ENCODE assay signal across 8 cellular contexts in the genomic region with DNA sequence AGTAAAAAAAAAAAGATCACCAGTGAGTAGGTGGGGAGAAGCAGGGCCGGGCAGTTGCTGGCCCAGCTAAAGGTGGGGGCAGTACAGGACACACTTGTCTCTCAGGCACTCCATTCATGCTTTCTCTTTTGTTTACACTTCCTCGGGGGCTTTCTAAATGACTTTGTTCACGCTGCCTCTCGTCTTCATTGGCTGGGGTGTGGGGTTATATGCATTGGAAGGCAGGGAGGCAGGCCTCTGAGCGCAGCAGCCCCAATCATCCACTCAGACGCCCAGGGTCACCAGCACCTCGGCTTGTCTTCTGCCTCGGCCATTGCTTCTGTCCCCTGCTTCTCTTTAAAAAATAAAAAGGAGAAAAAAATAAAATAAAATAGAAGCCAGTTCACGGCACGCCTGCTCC. TPM values are rescaled to one million over a fixed set of nuclear protein-coding genes. Genes with fewer than 3 reads are reported as not detected.
DNase-seq lines count a peak whose midpoint lies in the region; ATAC-seq and TF ChIP-seq lines count a peak whose summit lies in the region.

No MANE protein-coding gene starts in this region.

- DNase-seq in GM03348 (ENCODE audit: low spot score) (peak; percentile 38), NCI-H1105 treated with DMSO at 0.1 percent for 48 hours (lab: John Stamatoyannopoulos, UW) (peak; percentile 50), hepatocyte (ENCODE audit: low spot score) (peak; percentile 27), GF-D8 (lab: John Stamatoyannopoulos, UW) (no peak)
- peak; percentile 49 for DNase-seq in activated naive CD4-positive, alpha-beta T cell treated with anti-CD3 and anti-CD28 coated beads, Interleukin-2, amount 10 ng/mL, durations not matched to agents 7 days and 5 days

- peak overlapping the region; percentile 98 for H3K27ac ChIP-seq in hepatocyte
- H3K27ac ChIP-seq in skeletal muscle tissue (ENCODE audit: low read depth, low read length): peak overlapping the region; percentile 95

- no peak for TF ChIP-seq CTCF in hepatocyte (IDR thresholded peaks at IDR 0.05; ENCODE audit: poor library complexity)

- H3K4me3 ChIP-seq in hepatocyte: peak overlapping the region; percentile 80
- peak overlapping the region; percentile 69 to 86 (median 82) for H3K4me3 ChIP-seq in skeletal muscle tissue (ENCODE audit: low read length in 3 of 3)

- H3K36me3 ChIP-seq in hepatocyte (replicated peaks; ENCODE audit: insufficient read depth, low read depth): no peaks in the 10 kb centered on the region
- H3K36me3 ChIP-seq in skeletal muscle tissue (ENCODE audit: control insufficient read depth in 3 of 3, insufficient read depth in 3 of 3, low read length in 3 of 3): no peaks in the 10 kb centered on the region

- H3K79me2 ChIP-seq in hepatocyte: peaks cover 34% of the 10 kb centered on the region

- 4% methylated on average over 10 of the region's 10 CpGs for WGBS in hepatocyte (ENCODE audit: low lambda C conversion rate, missing lambda C conversion rate)

- H3K4me2 ChIP-seq in hepatocyte: peak overlapping the region; percentile 91

- H3K4me1 ChIP-seq in hepatocyte (ENCODE audit: insufficient read depth) (peaks cover 21% of the 10 kb centered on the region), skeletal muscle tissue (ENCODE audit: control insufficient read depth in 3 of 3, insufficient read depth in 3 of 3, low read length in 3 of 3) (peaks cover 44 to 49% (median 47%) of the 10 kb centered on the region in 3 donors)

- no peaks in the 10 kb centered on the region for H3K36me3 Mint-ChIP-seq in activated naive CD4-positive, alpha-beta T cell treated with anti-CD3 and anti-CD28 coated beads, Interleukin-2, amount 10 ng/mL, durations not matched to agents 7 days and 5 days

- H4K20me1 ChIP-seq in hepatocyte (ENCODE audit: insufficient read depth, poor library complexity, severe bottlenecking): no peaks in the 10 kb centered on the region

- peak overlapping the region; percentile 74 for H3K27ac Mint-ChIP-seq in activated naive CD4-positive, alpha-beta T cell treated with anti-CD3 and anti-CD28 coated beads, Interleukin-2, amount 10 ng/mL, durations not matched to agents 7 days and 5 days

- peak overlapping the region; percentile 70 for H3K4me3 Mint-ChIP-seq in activated naive CD4-positive, alpha-beta T cell treated with anti-CD3 and anti-CD28 coated beads, Interleukin-2, amount 10 ng/mL, durations not matched to agents 7 days and 5 days

- CTCF ChIA-PET in activated naive CD4-positive, alpha-beta T cell treated with anti-CD3 and anti-CD28 coated beads, Interleukin-2, amount 10 ng/mL, durations not matched to agents 7 days and 5 days (lab: Charles Lee): interaction anchor here (1.4 to 8.5 kb wide), 4 partner anchors 74 to 403 kb away, joined by 5 to 131 read pairs (median 47); a partner anchor contains a TSS

- peaks cover 44% of the 10 kb centered on the region for H3K4me1 Mint-ChIP-seq in activated naive CD4-positive, alpha-beta T cell treated with anti-CD3 and anti-CD28 coated beads, Interleukin-2, amount 10 ng/mL, durations not matched to agents 7 days and 5 days

- H3K27me3 Mint-ChIP-seq in activated naive CD4-positive, alpha-beta T cell treated with anti-CD3 and anti-CD28 coated beads, Interleukin-2, amount 10 ng/mL, durations not matched to agents 7 days and 5 days: peaks cover 20% of the 10 kb centered on the region

- ATAC-seq in GM21515 (IDR thresholded peaks at IDR 0.05; ENCODE audit: unreplicated experiment) (peak; percentile 42), GM18907 (IDR thresholded peaks at IDR 0.05; ENCODE audit: unreplicated experiment) (no peak)

- H3K9ac ChIP-seq in skeletal muscle tissue (ENCODE audit: low read depth in 1 of 3, low read length in 3 of 3): peak overlapping the region; percentile 82 to 89 (median 88)

- H2AFZ ChIP-seq in hepatocyte: peak overlapping the region; percentile 97

- no peaks in the 10 kb centered on the region for H3K9me3 ChIP-seq in hepatocyte (ENCODE audit: low read depth)
- no peaks in the 10 kb centered on the region for H3K9me3 ChIP-seq in skeletal muscle tissue (ENCODE audit: control insufficient read depth in 3 of 3, low read length in 3 of 3)

- no peaks in the 10 kb centered on the region for H3K9me3 Mint-ChIP-seq in activated naive CD4-positive, alpha-beta T cell treated with anti-CD3 and anti-CD28 coated beads, Interleukin-2, amount 10 ng/mL, durations not matched to agents 7 days and 5 days

- H3K9me2 ChIP-seq in hepatocyte (replicated peaks; ENCODE audit: insufficient read depth): no peaks in the 10 kb centered on the region

- no peaks in the 10 kb centered on the region for H3K27me3 ChIP-seq in hepatocyte
- H3K27me3 ChIP-seq in skeletal muscle tissue (ENCODE audit: control insufficient read depth in 3 of 3, insufficient read depth in 3 of 3, low read length in 3 of 3): no peaks in the 10 kb centered on the region

RNA-seq across cellular contexts. Expression of a gene that starts 0.4 kb away (rescaled TPM):
- 26.2 and 30.5 TPM in 2 replicates for total RNA-seq in hepatocyte
- 23.1 and 26.0 TPM in 2 replicates for polyA plus RNA-seq in hepatocyte
- 58.5 TPM for total RNA-seq in skeletal muscle tissue

RNA-seq across cellular contexts. Expression of a gene that starts 4.1 kb away (rescaled TPM):
- total RNA-seq in hepatocyte (28.3 and 31.9 TPM in 2 replicates), skeletal muscle tissue (18.3 TPM)
- 43.2 and 50.9 TPM in 2 replicates for polyA plus RNA-seq in hepatocyte
